Comparison of ENCODE assay signal across 8 cellular contexts in genomic region chr12:123670882-123671728, GRCh38. TPM values are rescaled to one million over a fixed set of nuclear protein-coding genes. Genes with fewer than 3 reads are reported as not detected.
DNase-seq lines count a peak whose midpoint lies in the region; ATAC-seq and TF ChIP-seq lines count a peak whose summit lies in the region.

TSS of gene TCTN2 (plus strand) at chr12:123671113. CDS start at chr12:123671241, 128 bp downstream.

- H3K9me3 Mint-ChIP-seq in endothelial cell (ENCODE audit: unreplicated experiment), result no peaks in the 10 kb centered on the region
- H3K9me3 Mint-ChIP-seq in mesothelial cell of epicardium, result peaks cover 8% of the 10 kb centered on the region

- H3K27me3 ChIP-seq in HUES48 (ENCODE audit: control insufficient read depth, insufficient read depth, low read length), result no peaks in the 10 kb centered on the region
- H3K27me3 ChIP-seq in NT2/D1 (ENCODE audit: insufficient read depth, insufficient read length), result peaks cover 9% of the 10 kb centered on the region

- H3K27me3 Mint-ChIP-seq in endothelial cell (ENCODE audit: unreplicated experiment) (no peaks in the 10 kb centered on the region), mesothelial cell of epicardium (ENCODE audit: low read depth) (no peaks in the 10 kb centered on the region)

- no peak within 1 kb of the TSS for H3K27ac ChIP-seq in HUES48 (ENCODE audit: low read depth, low read length)

- H3K4me3 Mint-ChIP-seq in endothelial cell (ENCODE audit: unreplicated experiment) (peak within 1 kb of the TSS; percentile 92), mesothelial cell of epicardium (peak within 1 kb of the TSS; percentile 91)

- peak; percentile 97 for ATAC-seq in GM21447 (IDR thresholded peaks at IDR 0.05; ENCODE audit: unreplicated experiment)

- peaks cover 7% of the 10 kb centered on the region for H3K36me3 Mint-ChIP-seq in endothelial cell (ENCODE audit: low read depth, unreplicated experiment)
- peaks cover 13% of the 10 kb centered on the region for H3K36me3 Mint-ChIP-seq in mesothelial cell of epicardium

- no peak for TF ChIP-seq CTCF in endothelial cell (IDR thresholded peaks at IDR 0.05; ENCODE audit: unreplicated experiment)
- no peak for TF ChIP-seq CTCF in mesothelial cell of epicardium (IDR thresholded peaks at IDR 0.05; ENCODE audit: unreplicated experiment)

- H3K36me3 ChIP-seq in HUES48 (ENCODE audit: control insufficient read depth, insufficient read depth, low read length) (peaks cover 3% of the 10 kb centered on the region; the same call in 1 of the 2 replicates), NT2/D1 (ENCODE audit: insufficient read depth, insufficient read length, low read length) (peaks cover 25% of the 10 kb centered on the region)

- in situ Hi-C loops in Caki2 (cut with HindIII; ENCODE audit: low pct_unique_long_range_greater_than_20kb, low sequenced_read_pairs), result no loop called here

- peak within 1 kb of the TSS; percentile 29; the same call in 1 of the 2 replicates for H3K9ac ChIP-seq in HUES48 (ENCODE audit: low read depth, low read length)
- peak within 1 kb of the TSS; percentile 86 for H3K9ac ChIP-seq in NT2/D1 (ENCODE audit: insufficient read length, low read depth)

- peaks cover 3% of the 10 kb centered on the region for H3K4me1 Mint-ChIP-seq in endothelial cell (ENCODE audit: unreplicated experiment)
- peaks cover 11% of the 10 kb centered on the region for H3K4me1 Mint-ChIP-seq in mesothelial cell of epicardium

- DNase-seq in Caki2 (ENCODE audit: low read depth) (peak; percentile 85), NT2/D1 (ENCODE audit: low read depth, low spot score) (peak; percentile 88), endothelial cell (ENCODE audit: low spot score) (peak; percentile 94), mesothelial cell of epicardium (ENCODE audit: low spot score in 2 of 2, unreplicated experiment in 2 of 2) (peak; percentile 94 to 96)
- DNase-seq in activated CD8-positive, alpha-beta memory T cell treated with anti-CD3 and anti-CD28 coated beads, Interleukin-2, amount 50 U/mL, for 1 hour (ENCODE audit: extremely low read depth), result peak; percentile 73
- DNase-seq in stimulated activated CD8-positive, alpha-beta memory T cell treated with anti-CD3 and anti-CD28 coated beads, Interleukin-15, amount 100 ng/mL, for 24 hours (ENCODE audit: low read depth), result peak; percentile 85

- H3K4me1 ChIP-seq in HUES48 (ENCODE audit: control insufficient read depth, insufficient read depth, low read length) (0 out of 2 replicates have a peak, but pooled peaks cover 2% of the 10 kb centered on the region), NT2/D1 (ENCODE audit: insufficient read depth, insufficient read length) (peaks cover 3% of the 10 kb centered on the region)

- H3K9me3 ChIP-seq in HUES48 (ENCODE audit: control insufficient read depth, insufficient read depth, low read length) (no peaks in the 10 kb centered on the region), NT2/D1 (ENCODE audit: insufficient read depth, low read length) (no peaks in the 10 kb centered on the region)

- H3K4me3 ChIP-seq in HUES48 (ENCODE audit: low read depth, low read length), result peak within 1 kb of the TSS; percentile 87
- H3K4me3 ChIP-seq in NT2/D1 (ENCODE audit: insufficient read length, low read depth), result peak within 1 kb of the TSS; percentile 91

- H3K27ac Mint-ChIP-seq in endothelial cell (ENCODE audit: unreplicated experiment) (no peak within 1 kb of the TSS), mesothelial cell of epicardium (peak within 1 kb of the TSS; percentile 53)

RNA-seq across cellular contexts. Expression of gene TCTN2, which starts in this region (rescaled TPM):
- 24.8 and 25.7 TPM in 2 replicates for total RNA-seq in Caki2 (2014; rRNA removed; shearing (Covaris generic); ENCODE audit: low replicate concordance)
- total RNA-seq in endothelial cell (ENCODE audit: unreplicated experiment) (11.3 TPM), mesothelial cell of epicardium (15.7 to 16.8 TPM (median 16.8 TPM) in 3 replicates)
